1 cellular context compared by ENCODE assay signal in the genomic region with DNA sequence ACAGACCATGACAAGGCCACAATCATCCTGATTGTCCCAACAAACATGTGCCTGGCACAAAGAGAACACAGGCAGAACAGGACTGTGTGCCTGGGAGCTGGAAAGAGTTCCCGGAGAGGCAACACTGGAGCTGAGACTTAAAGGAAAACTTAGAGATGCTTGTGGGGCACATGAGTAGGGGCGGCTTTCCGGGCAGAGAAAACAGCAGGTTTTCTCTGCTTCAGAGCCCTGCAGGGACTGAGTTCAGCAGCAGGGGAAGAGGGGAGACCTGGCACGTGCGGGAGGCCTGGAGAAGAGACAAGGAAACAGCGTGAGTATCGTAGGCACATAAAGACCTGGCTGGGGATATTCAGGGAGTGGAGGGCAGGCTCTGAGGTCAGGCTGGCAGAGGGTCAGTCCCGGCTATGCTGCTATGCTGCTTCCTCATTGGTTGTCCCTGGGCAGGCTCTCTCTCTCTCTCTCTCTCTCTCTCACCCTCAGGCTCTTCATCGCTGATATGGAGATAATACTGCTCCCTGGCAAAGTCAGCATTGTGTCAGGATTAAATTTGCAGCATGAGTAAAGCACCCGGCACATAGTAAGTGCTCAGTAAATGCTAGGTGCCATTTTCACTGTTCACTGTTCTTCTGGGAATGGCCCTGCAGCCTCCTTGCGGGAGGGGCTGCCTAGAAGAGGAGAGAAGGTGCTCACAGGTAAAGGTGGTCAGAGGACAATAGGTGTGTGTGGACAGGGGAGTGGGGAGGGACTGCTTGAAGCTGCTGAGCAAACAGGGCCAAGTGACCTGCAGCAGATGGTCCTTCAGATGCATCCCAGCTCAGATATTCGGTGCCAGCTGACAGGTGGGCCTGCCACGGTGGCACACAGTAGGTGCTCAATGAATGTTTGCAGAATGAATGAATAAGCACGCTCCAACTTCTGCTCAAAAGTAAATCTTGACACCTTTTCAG.
TF ChIP-seq lines count a peak whose summit lies in the region.

No MANE protein-coding gene starts in this region.

TF ChIP-seq in HepG2, 621 proteins besides CTCF, POLR2A, EP300 and RAD21:
- TF ChIP-seq ZNF446 (CRISPR knock-in tag; IDR thresholded peaks at IDR 0.05), result no peak
- TF ChIP-seq, protein P1, sequence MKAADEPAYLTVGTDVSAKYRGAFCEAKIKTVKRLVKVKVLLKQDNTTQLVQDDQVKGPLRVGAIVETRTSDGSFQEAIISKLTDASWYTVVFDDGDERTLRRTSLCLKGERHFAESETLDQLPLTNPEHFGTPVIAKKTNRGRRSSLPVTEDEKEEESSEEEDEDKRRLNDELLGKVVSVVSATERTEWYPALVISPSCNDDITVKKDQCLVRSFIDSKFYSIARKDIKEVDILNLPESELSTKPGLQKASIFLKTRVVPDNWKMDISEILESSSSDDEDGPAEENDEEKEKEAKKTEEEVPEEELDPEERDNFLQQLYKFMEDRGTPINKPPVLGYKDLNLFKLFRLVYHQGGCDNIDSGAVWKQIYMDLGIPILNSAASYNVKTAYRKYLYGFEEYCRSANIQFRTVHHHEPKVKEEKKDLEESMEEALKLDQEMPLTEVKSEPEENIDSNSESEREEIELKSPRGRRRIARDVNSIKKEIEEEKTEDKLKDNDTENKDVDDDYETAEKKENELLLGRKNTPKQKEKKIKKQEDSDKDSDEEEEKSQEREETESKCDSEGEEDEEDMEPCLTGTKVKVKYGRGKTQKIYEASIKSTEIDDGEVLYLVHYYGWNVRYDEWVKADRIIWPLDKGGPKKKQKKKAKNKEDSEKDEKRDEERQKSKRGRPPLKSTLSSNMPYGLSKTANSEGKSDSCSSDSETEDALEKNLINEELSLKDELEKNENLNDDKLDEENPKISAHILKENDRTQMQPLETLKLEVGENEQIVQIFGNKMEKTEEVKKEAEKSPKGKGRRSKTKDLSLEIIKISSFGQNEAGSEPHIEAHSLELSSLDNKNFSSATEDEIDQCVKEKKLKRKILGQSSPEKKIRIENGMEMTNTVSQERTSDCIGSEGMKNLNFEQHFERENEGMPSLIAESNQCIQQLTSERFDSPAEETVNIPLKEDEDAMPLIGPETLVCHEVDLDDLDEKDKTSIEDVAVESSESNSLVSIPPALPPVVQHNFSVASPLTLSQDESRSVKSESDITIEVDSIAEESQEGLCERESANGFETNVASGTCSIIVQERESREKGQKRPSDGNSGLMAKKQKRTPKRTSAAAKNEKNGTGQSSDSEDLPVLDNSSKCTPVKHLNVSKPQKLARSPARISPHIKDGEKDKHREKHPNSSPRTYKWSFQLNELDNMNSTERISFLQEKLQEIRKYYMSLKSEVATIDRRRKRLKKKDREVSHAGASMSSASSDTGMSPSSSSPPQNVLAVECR (CRISPR knock-in tag; IDR thresholded peaks at IDR 0.05; ENCODE audit: borderline replicate concordance), result 0 out of 2 replicates have a peak, but pooled peaks have one; percentile 23
